23 cellular contexts compared by ENCODE assay signal in genomic region chr17:43349142-43349541, GRCh38. TPM values are rescaled to one million over a fixed set of nuclear protein-coding genes. Genes with fewer than 3 reads are reported as not detected.
DNase-seq lines count a peak whose midpoint lies in the region; ATAC-seq, FAIRE-seq and TF ChIP-seq lines count a peak whose summit lies in the region.
"Had no signal": no experiment of that assay in that cellular context is flagged by ENCODE, and none has a peak within 500 bp of the region (broad histone marks: within the 10 kb centered on the region; RNA-seq: fewer than 3 reads in every experiment).

No MANE protein-coding gene starts in this region.

- DNase-seq in K562 (ENCODE audit: extremely low read depth in 1 of 4, low spot score in 3 of 4) (peak in 1 of 4 experiments; percentile 6), NCI-H2029 treated with DMSO at 0.1 percent for 48 hours (lab: John Stamatoyannopoulos, UW) (no peak)
- DNase-seq in activated naive CD4-positive, alpha-beta T cell treated with anti-CD3 and anti-CD28 coated beads, Interleukin-2, amount 50 U/mL, for 16 hours, result no peak
- DNase-seq: activated CD4-positive, alpha-beta T cell treated with anti-CD3 and anti-CD28 coated beads for 36 hours; activated T-cell treated with anti-CD3 and anti-CD28 coated beads, Interleukin-2, amount 50 U/mL, for 48 hours; anterior cingulate cortex; caudate nucleus; CD8-positive, alpha-beta memory T cell; DMS153; GDM1; NCI-H1105; NCI-H2081; NK-92 treated with Interleukin-12 subunit alpha and Interleukin-12 subunit beta, amount 100 ng/mL, for 24 hours; trophoblast cell had no signal

- no peaks in the 10 kb centered on the region for H3K79me2 ChIP-seq in Loucy (ENCODE audit: insufficient read depth, low read length)
- no peaks in the 10 kb centered on the region for H3K79me2 ChIP-seq in K562 (ENCODE audit: control insufficient read depth, insufficient read depth, low read length)
- no peaks in the 10 kb centered on the region for H3K79me2 ChIP-seq in parathyroid adenoma

- TF ChIP-seq RAD21 in K562 (CRISPR knock-in tag; conservative IDR thresholded peaks at IDR 0.05 in 1 of 2, IDR thresholded peaks at IDR 0.05 in 1 of 2), result no peak

- H3K27ac ChIP-seq in K562 (ENCODE audit: extremely low read depth, low read depth, low read length) (no peak overlapping the region), parathyroid adenoma (no peak overlapping the region)
- H3K27ac ChIP-seq: HL-60, neutrophil, SJSA1 had no signal

- no peaks in the 10 kb centered on the region for H3K9me2 ChIP-seq in Loucy (replicated peaks; ENCODE audit: low read depth, low read length)

- ATAC-seq in K562 (no peak), GM19035 (IDR thresholded peaks at IDR 0.05; ENCODE audit: unreplicated experiment) (no peak)
- ATAC-seq: activated CD4-positive, alpha-beta T cell treated with anti-CD3 and anti-CD28 coated beads for 36 hours; HepG2 had no signal

- H3K27me3 ChIP-seq in Loucy (ENCODE audit: insufficient read depth, low read length, poor library complexity, severe bottlenecking), result no peaks in the 10 kb centered on the region
- no peaks in the 10 kb centered on the region for H3K27me3 ChIP-seq in K562 (ENCODE audit: control insufficient read depth in 2 of 2, insufficient read depth in 2 of 2, low read length in 2 of 2)
- H3K27me3 ChIP-seq in parathyroid adenoma (ENCODE audit: control insufficient read depth, insufficient read depth, low read length), result no peaks in the 10 kb centered on the region
- H3K27me3 ChIP-seq: neutrophil, SJSA1 had no signal

- no peak for TF ChIP-seq POLR2A in K562 (conservative IDR thresholded peaks at IDR 0.05)

- POLR2A ChIA-PET in K562 (lab: Yijun Ruan, JAX), result interaction anchor here (0.6 to 1.0 kb wide), 2 partner anchors 19 to 334 kb away, joined by 3 to 4 read pairs; no protein-coding TSS in a partner anchor

- FAIRE-seq in K562 (lab: Jason Lieb, UNC), result no peak
- FAIRE-seq: endothelial cell of umbilical vein, HepG2 had no signal

- H2AFZ ChIP-seq in Loucy (ENCODE audit: low read length), result no peak overlapping the region
- no peak overlapping the region for H2AFZ ChIP-seq in K562 (ENCODE audit: low read depth, low read length)
- H2AFZ ChIP-seq in parathyroid adenoma, result no peak overlapping the region

- TF ChIP-seq EP300 in K562 (IDR thresholded peaks at IDR 0.05; ENCODE audit: low read length), result no peak

- H3K36me3 ChIP-seq in Loucy (ENCODE audit: insufficient read depth, low read length) (no peaks in the 10 kb centered on the region), K562 (ENCODE audit: control insufficient read depth, insufficient read depth, low read length) (no peaks in the 10 kb centered on the region), parathyroid adenoma (ENCODE audit: control insufficient read depth, insufficient read depth, low read length) (no peaks in the 10 kb centered on the region)
- H3K36me3 ChIP-seq: neutrophil had no signal

- intact Hi-C loops in K562 (cut with micrococcal nuclease), result no loop called here

- peaks cover 22% of the 10 kb centered on the region; the same call in 1 of the 2 replicates for H3K9me3 ChIP-seq in Loucy (ENCODE audit: insufficient read depth, low read depth, low read length)
- H3K9me3 ChIP-seq in K562 (replicated peaks; ENCODE audit: control insufficient read depth, insufficient read depth, low read depth, low read length), result peaks cover 13% of the 10 kb centered on the region
- no peaks in the 10 kb centered on the region for H3K9me3 ChIP-seq in parathyroid adenoma (ENCODE audit: control insufficient read depth, low read length)

- WGBS in K562 (ENCODE audit: insufficient coverage, low coverage, missing lambda C conversion rate), result 9% methylated on average over 2 of the region's 2 CpGs

- CTCF ChIA-PET in K562 (lab: Yijun Ruan, JAX; ENCODE audit: low intra/inter-chr PET ratio), result no interaction called here

- H4K20me1 ChIP-seq in Loucy (ENCODE audit: insufficient read depth, low read length, poor library complexity, severe bottlenecking) (no peaks in the 10 kb centered on the region), K562 (replicated peaks; ENCODE audit: control insufficient read depth, insufficient read depth, low read length) (no peaks in the 10 kb centered on the region)

- no peaks in the 10 kb centered on the region for H3F3A ChIP-seq in Loucy (ENCODE audit: low read depth)

- no peak overlapping the region for H3K4me2 ChIP-seq in Loucy (ENCODE audit: low read depth, low read length, poor library complexity, severe bottlenecking)
- H3K4me2 ChIP-seq in K562 (ENCODE audit: insufficient read depth, low read length), result no peak overlapping the region
- H3K4me2 ChIP-seq in parathyroid adenoma (ENCODE audit: low read length), result no peak overlapping the region

- no peaks in the 10 kb centered on the region for H3K9me1 ChIP-seq in K562 (ENCODE audit: control insufficient read depth, insufficient read depth, low read length)

- in situ Hi-C loops in K562 (cut with MboI), result no loop called here

- H3K4me3 ChIP-seq in Loucy (ENCODE audit: low read length, poor library complexity, severe bottlenecking) (no peak overlapping the region), K562 (no peak overlapping the region), parathyroid adenoma (ENCODE audit: low read depth, low read length) (no peak overlapping the region)
- H3K4me3 ChIP-seq: SJSA1 had no signal

- H3K4me1 ChIP-seq in Loucy (ENCODE audit: insufficient read depth, low read length, poor library complexity, severe bottlenecking) (no peaks in the 10 kb centered on the region), K562 (replicated peaks in 1 of 2; ENCODE audit: control insufficient read depth in 2 of 2, insufficient read depth in 2 of 2, low read length in 2 of 2) (peaks cover 3 to 29% of the 10 kb centered on the region in 2 experiments; a peak in 4 of 5 replicates), parathyroid adenoma (peaks cover 19% of the 10 kb centered on the region)
- H3K4me1 ChIP-seq: SJSA1 had no signal

- BruUV-seq in K562 (replicated peaks; lab: Mats Ljungman, UMichigan), result no TSS peak

- TF ChIP-seq CTCF in GM12872 (IDR thresholded peaks at IDR 0.05; ENCODE audit: insufficient read depth, low read depth, low read length) (peak; percentile 34; the same call in 2 of the 3 replicates), Loucy (conservative IDR thresholded peaks at IDR 0.05; ENCODE audit: low read length) (peak; percentile 35; the same call in 1 of the 2 replicates), K562 (IDR thresholded peaks at IDR 0.05 in 2 of 3, conservative IDR thresholded peaks at IDR 0.05 in 1 of 3; ENCODE audit: insufficient read depth in 2 of 3, low read depth in 1 of 3, low read length in 3 of 3) (peak in 2 of 3 experiments; percentile 17 to 25; a peak in 1 of 6 replicates), parathyroid adenoma (IDR thresholded peaks at IDR 0.05) (peak; percentile 46)

- H3K9ac ChIP-seq in Loucy (ENCODE audit: low read depth, low read length, poor library complexity, severe bottlenecking) (no peak overlapping the region), K562 (ENCODE audit: insufficient read depth in 1 of 2, low read depth in 2 of 2, low read length in 2 of 2) (no peak overlapping the region), parathyroid adenoma (no peak overlapping the region)

TF ChIP-seq in K562, 482 proteins besides CTCF, POLR2A, EP300 and RAD21:
- TF ChIP-seq CBX1 (IDR thresholded peaks at IDR 0.05; ENCODE audit: low read depth) (0 out of 2 replicates have a peak, but pooled peaks have one; percentile 2), MYNN (IDR thresholded peaks at IDR 0.05) (no peak), MYNN (CRISPR knock-in tag; IDR thresholded peaks at IDR 0.05) (no peak)

RNA-seq across cellular contexts. Expression of gene ARL4D, which starts 49.7 kb away (rescaled TPM):
- 0.26 and 0.72 TPM in 2 replicates for total RNA-seq in K562 (2011; cell fraction: chromatin; rRNA removed; ENCODE audit: low replicate concordance)
- 0.50 and 0.92 TPM in 2 replicates for total RNA-seq in K562 (2011; cell fraction: nucleolus; rRNA removed)
- total RNA-seq in K562 (2011; cell fraction: nucleoplasm; rRNA removed), result 0.38 and 0.73 TPM in 2 replicates
- 0.41 and 0.61 TPM in 2 replicates for total RNA-seq in K562 (2014; rRNA removed)
- 0.16 and 0.18 TPM in 2 replicates for total RNA-seq in K562 (2014; rRNA removed; fragmentation: Illumina TruSeq; extraction: Trizol)
- total RNA-seq in K562 (2015; rRNA removed; fragmentation: Illumina TruSeq; extraction: Trizol), result 0.43 and 0.49 TPM in 2 replicates
- 0.47 and 0.53 TPM in 2 replicates for total RNA-seq in K562 (2021)
- polyA plus RNA-seq in K562 (2011; rRNA removed), result 0.21 and 0.31 TPM in 2 replicates
- 0.40 and 0.41 TPM in 2 replicates for polyA plus RNA-seq in K562 (2011; cell fraction: cytosol; rRNA removed)
- polyA plus RNA-seq in K562 (2011; cell fraction: nucleus; rRNA removed), result 0.20 and 0.31 TPM in 2 replicates
- polyA plus RNA-seq in K562 (2012), result 0.64 and 1.6 TPM in 2 replicates
- polyA plus RNA-seq in K562 (2014; fragmentation: Illumina TruSeq; extraction: Trizol), result 0.34 and 0.43 TPM in 2 replicates
- under 1 TPM in 1 of 2 experiments, not detected in 1; 0.07 TPM for polyA plus RNA-seq in K562 (2014; fragmentation: Nextera tagmentation; extraction: Ambion mirVana)
- 0.21 and 0.62 TPM in 2 replicates for polyA plus RNA-seq in K562 (2014; rRNA removed)
- 0.12 and 0.32 TPM in 2 replicates for polyA minus RNA-seq in K562 (2011; rRNA and poly(A)+ RNA removed)
- not detected in 2 replicates for polyA minus RNA-seq in K562 (2011; cell fraction: cytosol; rRNA and poly(A)+ RNA removed)
- polyA minus RNA-seq in K562 (2011; cell fraction: nucleus; rRNA and poly(A)+ RNA removed), result 0.33 and 0.40 TPM in 2 replicates
